4 cellular contexts compared by ENCODE assay signal in the genomic region with DNA sequence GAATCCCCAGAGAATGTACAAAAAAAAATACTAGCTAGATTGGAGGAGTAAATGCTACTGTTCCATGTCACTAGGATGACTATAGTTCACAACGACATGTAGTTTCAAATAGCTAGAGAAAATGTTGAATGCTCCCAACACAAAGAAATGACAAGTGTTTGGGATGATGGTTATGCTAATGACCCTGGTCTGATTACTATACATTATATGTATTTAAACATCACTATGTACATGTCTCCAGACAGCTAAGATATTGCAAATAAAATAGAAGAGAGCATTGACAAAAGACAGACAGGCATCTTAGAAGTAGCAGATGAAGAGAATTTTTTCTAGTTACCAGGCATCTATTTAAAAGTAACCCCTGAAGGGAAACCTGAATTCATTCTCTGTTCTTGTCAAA.
"Had no signal": no experiment of that assay in that cellular context is flagged by ENCODE, and none has a peak within 500 bp of the region (broad histone marks: within the 10 kb centered on the region; RNA-seq: fewer than 3 reads in every experiment).

No MANE protein-coding gene starts in this region.

- H2AFZ ChIP-seq: GM23248, GM23338 had no signal

- ATAC-seq: GM23338, HCT116 had no signal

- H3K9me3 ChIP-seq: HAP-1 had no signal

- H3K27ac ChIP-seq: GM23248 had no signal

- H3K9ac ChIP-seq: GM23248 had no signal

- H3K4me2 ChIP-seq: GM23338 had no signal

- H3K4me3 ChIP-seq: GM23248, GM23338, HAP-1 had no signal

- H3K36me3 ChIP-seq: HAP-1 had no signal
